In the genomic region with DNA sequence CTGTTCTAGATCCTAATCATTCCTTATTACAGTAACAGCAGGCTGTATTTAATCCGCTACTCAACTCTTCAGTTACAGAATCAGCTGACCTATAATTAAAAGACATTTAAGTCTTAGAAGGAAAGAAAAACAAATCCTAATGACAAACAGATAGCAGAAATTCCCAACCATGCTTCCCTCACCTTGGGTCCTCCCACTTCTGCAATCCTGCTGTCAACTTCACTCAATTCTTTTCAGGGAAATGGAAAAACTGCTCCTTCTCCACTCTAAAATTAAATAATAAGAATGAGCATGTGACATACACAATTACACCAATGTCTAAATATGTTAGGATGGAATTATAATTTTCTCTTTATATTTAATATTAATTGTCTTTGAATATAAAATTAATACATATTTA, we compare ENCODE assay signal across 19 cellular contexts.
"Had no signal": no experiment of that assay in that cellular context is flagged by ENCODE, and none has a peak within 500 bp of the region (broad histone marks: within the 10 kb centered on the region; RNA-seq: fewer than 3 reads in every experiment).

No MANE protein-coding gene starts in this region.

- H3K36me3 ChIP-seq: esophagus squamous epithelium, thyroid gland had no signal

- H3K27ac ChIP-seq: esophagus squamous epithelium, foreskin keratinocyte, skin epidermis, thyroid gland had no signal

- H3K27me3 ChIP-seq: esophagus squamous epithelium, foreskin keratinocyte, thyroid gland had no signal

- ATAC-seq: activated CD8-positive, alpha-beta T cell treated with anti-CD3 and anti-CD28 coated beads, Interleukin-2, amount 10 ng/mL, durations not matched to agents 7 days and 5 days; foreskin keratinocyte; left ventricle myocardium superior; mucosa of descending colon; naive thymus-derived CD4-positive, alpha-beta T cell; right cardiac atrium; stimulated activated naive B cell treated with anti-CD40 and anti-IgM and Interleukin-4, amounts not matched to agents 10 μg/mL and 1 μg/mL and 100 μg/mL, for 72 hours had no signal

- H3K4me3 ChIP-seq: esophagus squamous epithelium, mucosa of descending colon, skin epidermis, thyroid gland had no signal

- H3K4me1 ChIP-seq: esophagus squamous epithelium, foreskin keratinocyte, thyroid gland had no signal

- DNase-seq: activated CD4-positive, alpha-beta T cell treated with anti-CD3 and anti-CD28 coated beads, Interleukin-2, amount 10 ng/mL, durations not matched to agents 24 days and 14 days; activated CD4-positive, CD25-positive, alpha-beta regulatory T cell; activated CD8-positive, alpha-beta memory T cell treated with anti-CD3 and anti-CD28 coated beads, Interleukin-2, amount 50 U/mL, for 4 hours; activated CD8-positive, alpha-beta T cell treated with anti-CD3 and anti-CD28 coated beads, Interleukin-2, amount 10 ng/mL, durations not matched to agents 7 days and 5 days; activated effector memory CD4-positive, alpha-beta T cell treated with anti-CD3 and anti-CD28 coated beads, Interleukin-2, amount 50 U/mL, for 16 hours; activated T-cell treated with anti-CD3 and anti-CD28 coated beads, Interleukin-2, amount 50 U/mL, for 48 hours; amniotic stem cell; esophagus squamous epithelium; foreskin keratinocyte; kidney glomerular epithelial cell; left ventricle myocardium superior; mucosa of descending colon; naive thymus-derived CD4-positive, alpha-beta T cell; right cardiac atrium; stimulated activated CD4-positive, alpha-beta T cell treated with anti-CD3 and anti-CD28 coated beads, Interleukin-15, amount 100 ng/mL, for 24 hours; stimulated activated CD4-positive, alpha-beta T cell treated with anti-CD3 and anti-CD28 coated beads, Interleukin-4, amount 100 ng/mL, for 1 hour; stimulated activated naive B cell treated with anti-CD40 and anti-IgM and Interleukin-4, amounts not matched to agents 10 μg/mL and 1 μg/mL and 100 μg/mL, for 72 hours; thyroid gland had no signal

- H3K9me3 ChIP-seq: esophagus squamous epithelium, mucosa of descending colon, thyroid gland had no signal
